Comparison of ENCODE assay signal across 10 cellular contexts in genomic region chr3:45881031-45882022, GRCh38. TPM values are rescaled to one million over a fixed set of nuclear protein-coding genes. Genes with fewer than 3 reads are reported as not detected.
DNase-seq lines count a peak whose midpoint lies in the region; ATAC-seq, FAIRE-seq and TF ChIP-seq lines count a peak whose summit lies in the region.
"Had no signal": no experiment of that assay in that cellular context is flagged by ENCODE, and none has a peak within 500 bp of the region (broad histone marks: within the 10 kb centered on the region; RNA-seq: fewer than 3 reads in every experiment).

No MANE protein-coding gene starts in this region.

- H3K4me3 ChIP-seq in DND-41 (ENCODE audit: low read depth in 1 of 2, low read length in 2 of 2): no peak overlapping the region
- H3K4me3 ChIP-seq: body of pancreas had no signal

- H3K9me3 ChIP-seq in DND-41 (ENCODE audit: insufficient read depth, low read length, severe bottlenecking): no peaks in the 10 kb centered on the region
- H3K9me3 ChIP-seq: body of pancreas had no signal

- H3K27me3 Mint-ChIP-seq in naive thymus-derived CD8-positive, alpha-beta T cell: peaks cover 0 to 9% (median 2%) of the 10 kb centered on the region in 5 donors

- DNase-seq in DND-41: peak; percentile 22
- peak; percentile 15 for DNase-seq in LHCN-M2 (ENCODE audit: low read depth)
- peak; percentile 29 for DNase-seq in activated T-helper 9 cell treated with anti-CD3 and anti-CD28 coated beads, Interleukin-2, amount 50 U/mL, for 16 hours (ENCODE audit: low read depth)
- DNase-seq in naive thymus-derived CD8-positive, alpha-beta T cell: peak in 2 of 10 donors; percentile 24 to 32
- DNase-seq in HTR-8/SVneo (ENCODE audit: insufficient read length, low spot score): no peak
- DNase-seq in NCI-H1436 (lab: John Stamatoyannopoulos, UW): no peak
- DNase-seq: body of pancreas, kidney had no signal

- peaks cover 76% of the 10 kb centered on the region for H4K20me1 ChIP-seq in DND-41 (ENCODE audit: insufficient read depth, low read length)

- peaks cover 82% of the 10 kb centered on the region for H3K36me3 ChIP-seq in DND-41 (ENCODE audit: insufficient read depth, low read length)

- H3K27ac Mint-ChIP-seq in naive thymus-derived CD8-positive, alpha-beta T cell: peak overlapping the region in 4 of 10 donors; percentile 2 to 60 (median 28)

- no peaks in the 10 kb centered on the region for H3K9me3 Mint-ChIP-seq in naive thymus-derived CD8-positive, alpha-beta T cell

- POLR2A ChIA-PET in naive thymus-derived CD8-positive, alpha-beta T cell (lab: Charles Lee): no interaction called here

- peak overlapping the region; percentile 79 for H3K27ac ChIP-seq in DND-41 (ENCODE audit: low read length)
- H3K27ac ChIP-seq: body of pancreas had no signal

- H3K79me2 ChIP-seq in DND-41 (ENCODE audit: insufficient read depth, low read length): peaks cover 100% of the 10 kb centered on the region

- H3K4me1 Mint-ChIP-seq in naive thymus-derived CD8-positive, alpha-beta T cell: peaks cover 9 to 31% (median 16%) of the 10 kb centered on the region in 4 donors

- no peaks in the 10 kb centered on the region for H3K27me3 ChIP-seq in DND-41 (ENCODE audit: insufficient read depth, low read length, poor library complexity)
- H3K27me3 ChIP-seq: body of pancreas had no signal

- no peaks in the 10 kb centered on the region for H3K36me3 Mint-ChIP-seq in naive thymus-derived CD8-positive, alpha-beta T cell

- ATAC-seq in DND-41 (ENCODE audit: insufficient read depth, low read depth): peak; percentile 59
- peak; percentile 71 to 74 for ATAC-seq in naive thymus-derived CD8-positive, alpha-beta T cell
- no peak for ATAC-seq in GM21737 (IDR thresholded peaks at IDR 0.05; ENCODE audit: unreplicated experiment)
- no peak for ATAC-seq in GM21576 (IDR thresholded peaks at IDR 0.05; ENCODE audit: unreplicated experiment)
- ATAC-seq: body of pancreas had no signal

- H3K4me2 ChIP-seq in DND-41 (ENCODE audit: insufficient read depth, low read length): peak overlapping the region; percentile 28

- H3K4me1 ChIP-seq in DND-41 (ENCODE audit: insufficient read depth, low read length): peaks cover 100% of the 10 kb centered on the region
- H3K4me1 ChIP-seq: body of pancreas had no signal

- H3K4me3 Mint-ChIP-seq in naive thymus-derived CD8-positive, alpha-beta T cell: peak overlapping the region in 3 of 10 donors; percentile 14 to 46 (median 17)

- no peak for FAIRE-seq in HTR-8/SVneo (lab: Jason Lieb, UNC)
- FAIRE-seq: kidney had no signal

- no peak overlapping the region for H2AFZ ChIP-seq in DND-41 (ENCODE audit: low read depth, low read length)

- TF ChIP-seq CTCF in DND-41 (IDR thresholded peaks at IDR 0.05; ENCODE audit: borderline replicate concordance, extremely low read depth, low read length, poor library complexity, severe bottlenecking): no peak

- H3K9ac ChIP-seq in DND-41 (ENCODE audit: low read depth, low read length): peak overlapping the region; percentile 18

RNA-seq across cellular contexts. Expression of gene CCR9, which starts 5.0 kb away (rescaled TPM):
- not detected in 2 replicates for total RNA-seq in LHCN-M2 (2014; rRNA removed)
- polyA plus RNA-seq in LHCN-M2 (2012): not detected
- total RNA-seq in naive thymus-derived CD8-positive, alpha-beta T cell: 1 to 10 TPM; 1.9 to 2.0 TPM
- under 1 TPM in 2 of 3 donors, not detected in 1; 0.33 to 0.49 TPM for polyA plus RNA-seq in naive thymus-derived CD8-positive, alpha-beta T cell
- total RNA-seq: body of pancreas had no signal

RNA-seq across cellular contexts. Expression of gene LZTFL1, which starts 39.4 kb away (rescaled TPM):
- 9.9 and 10.2 TPM in 2 replicates for total RNA-seq in LHCN-M2 (2014; rRNA removed)
- polyA plus RNA-seq in LHCN-M2 (2012): 7.0 TPM
- 10 to 100 TPM in 1 of 2 experiments, 1 to 10 TPM in 1; 9.6 to 10.8 TPM for total RNA-seq in naive thymus-derived CD8-positive, alpha-beta T cell
- polyA plus RNA-seq in naive thymus-derived CD8-positive, alpha-beta T cell: 1 to 10 TPM; 7.5 to 9.7 (median 8.3) TPM

Comparison
In these comparisons a context has a peak if more than half of its experiments do, and no peak if none do; other contexts are left out.
1. ATAC-seq: peak in DND-41 (single experiment) and naive thymus-derived CD8-positive, alpha-beta T cell (2 of 2); none in GM21737 (single experiment) and GM21576 (single experiment).
2. DNase-seq: peak in DND-41 (single experiment), LHCN-M2 (single experiment) and activated T-helper 9 cell treated with anti-CD3 and anti-CD28 coated beads, Interleukin-2, amount 50 U/mL, for 16 hours (single experiment); none in HTR-8/SVneo (single experiment) and NCI-H1436 (single experiment).